Comparison of ENCODE assay signal across 8 cellular contexts in the genomic region with DNA sequence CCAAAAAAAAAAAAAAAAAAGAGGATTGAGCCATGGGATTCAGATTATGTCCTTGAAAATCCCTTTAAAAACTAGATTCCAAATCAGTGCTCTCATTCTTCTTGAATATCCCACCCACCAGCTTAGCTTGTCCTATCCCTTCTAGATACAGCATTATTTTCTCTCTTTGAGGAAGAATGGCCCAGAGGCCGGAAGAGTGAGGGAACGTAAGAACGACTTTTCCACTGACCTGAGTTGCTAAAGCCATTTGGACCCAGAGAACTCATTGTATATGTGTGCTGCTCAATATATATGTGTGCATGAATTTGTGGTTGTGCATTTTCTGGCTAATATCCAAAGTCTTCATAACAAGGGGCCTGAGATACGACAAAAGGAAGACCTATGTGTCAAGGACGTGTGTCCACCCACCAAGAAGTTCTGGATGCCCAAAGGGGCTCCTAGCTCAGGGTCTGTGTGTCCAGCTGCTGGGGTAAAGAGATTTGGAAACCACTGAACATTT. TPM values are rescaled to one million over a fixed set of nuclear protein-coding genes. Genes with fewer than 3 reads are reported as not detected.
DNase-seq lines count a peak whose midpoint lies in the region; ATAC-seq and TF ChIP-seq lines count a peak whose summit lies in the region.

No MANE protein-coding gene starts in this region.

- H3K9me3 ChIP-seq in CD4-positive, CD25-positive, alpha-beta regulatory T cell (ENCODE audit: control insufficient read depth in 2 of 2, low read length in 2 of 2) = no peaks in the 10 kb centered on the region
- H3K9me3 ChIP-seq in MG63 = no peaks in the 10 kb centered on the region
- no peaks in the 10 kb centered on the region for H3K9me3 ChIP-seq in ectodermal cell (ENCODE audit: control insufficient read depth, low read length)

- peak overlapping the region in 1 of 3 donors; percentile 15 for H3K27ac Mint-ChIP-seq in CD4-positive, CD25-positive, alpha-beta regulatory T cell
- peak overlapping the region; percentile 99 for H3K27ac Mint-ChIP-seq in neural crest cell (ENCODE audit: unreplicated experiment)

- 79 to 80% methylated on average over 5 of the region's 5 CpGs for WGBS in ectodermal cell, 2 experiments

- peaks cover 0 to 29% (median 6%) of the 10 kb centered on the region in 4 donors for H3K4me1 Mint-ChIP-seq in CD4-positive, CD25-positive, alpha-beta regulatory T cell
- peaks cover 40% of the 10 kb centered on the region for H3K4me1 Mint-ChIP-seq in neural crest cell

- intact Hi-C loops in posterior cingulate gyrus (cut with DNase I) = loop anchor here (5.0 kb wide), 2 partner anchors 105 to 120 kb away; partner anchors contain the start of genes DGKZ and PHF21A

- H3K36me3 ChIP-seq in CD4-positive, CD25-positive, alpha-beta regulatory T cell (ENCODE audit: control insufficient read depth, insufficient read depth, low read length) = no peaks in the 10 kb centered on the region
- H3K36me3 ChIP-seq in MG63 (no peaks in the 10 kb centered on the region), ectodermal cell (ENCODE audit: control insufficient read depth, insufficient read depth, low read length) (no peaks in the 10 kb centered on the region)

- H3K27me3 Mint-ChIP-seq in CD4-positive, CD25-positive, alpha-beta regulatory T cell = peaks cover 28% of the 10 kb centered on the region
- peaks cover 19% of the 10 kb centered on the region for H3K27me3 Mint-ChIP-seq in neural crest cell (ENCODE audit: low read depth)

- peaks cover 11% of the 10 kb centered on the region for H3K27me3 ChIP-seq in CD4-positive, CD25-positive, alpha-beta regulatory T cell (ENCODE audit: control insufficient read depth, insufficient read depth, low read length)
- H3K27me3 ChIP-seq in MG63 (no peaks in the 10 kb centered on the region), ectodermal cell (ENCODE audit: control insufficient read depth, insufficient read depth, low read length, poor library complexity, severe bottlenecking) (peaks cover 16% of the 10 kb centered on the region)

- ATAC-seq in CD4-positive, CD25-positive, alpha-beta regulatory T cell (ENCODE audit: low read depth in 2 of 2) = no peak
- ATAC-seq in GM21515 (IDR thresholded peaks at IDR 0.05; ENCODE audit: unreplicated experiment) (no peak), HG03469 (IDR thresholded peaks at IDR 0.05; ENCODE audit: unreplicated experiment) (no peak)

- DNase-seq in CD4-positive, CD25-positive, alpha-beta regulatory T cell = no peak
- DNase-seq in MG63 = no peak
- no peak for DNase-seq in neural crest cell (ENCODE audit: low read depth, low spot score)
- DNase-seq in posterior cingulate gyrus = no peak
- no peak for DNase-seq in NCI-H1436 treated with DMSO at 0.1 percent for 48 hours (lab: John Stamatoyannopoulos, UW)

- TF ChIP-seq CTCF in neural crest cell (conservative IDR thresholded peaks at IDR 0.05) = no peak

- peak overlapping the region; percentile 19 to 85 (median 82) for H3K4me3 Mint-ChIP-seq in CD4-positive, CD25-positive, alpha-beta regulatory T cell
- peak overlapping the region; percentile 95 for H3K4me3 Mint-ChIP-seq in neural crest cell

- no peak overlapping the region for H3K27ac ChIP-seq in CD4-positive, CD25-positive, alpha-beta regulatory T cell (ENCODE audit: insufficient read depth, low read length, poor library complexity, severe bottlenecking)
- peak overlapping the region; percentile 95 for H3K27ac ChIP-seq in ectodermal cell (ENCODE audit: insufficient read depth, low read depth, low read length, poor library complexity, severe bottlenecking)

- peak overlapping the region; percentile 76 for H3K4me3 ChIP-seq in CD4-positive, CD25-positive, alpha-beta regulatory T cell (ENCODE audit: low read depth, low read length)
- H3K4me3 ChIP-seq in MG63 (peak overlapping the region; percentile 39), ectodermal cell (ENCODE audit: insufficient read depth, low read depth, low read length) (peak overlapping the region; percentile 35)

- H3K36me3 Mint-ChIP-seq in CD4-positive, CD25-positive, alpha-beta regulatory T cell = no peaks in the 10 kb centered on the region
- H3K36me3 Mint-ChIP-seq in neural crest cell (ENCODE audit: low read depth) = no peaks in the 10 kb centered on the region

- H3K9me3 Mint-ChIP-seq in CD4-positive, CD25-positive, alpha-beta regulatory T cell = peaks cover 0 to under 1% (median 0%) of the 10 kb centered on the region in 7 donors
- H3K9me3 Mint-ChIP-seq in neural crest cell = no peaks in the 10 kb centered on the region

- H3K4me1 ChIP-seq in CD4-positive, CD25-positive, alpha-beta regulatory T cell (ENCODE audit: control insufficient read depth, insufficient read depth, low read length, poor library complexity, severe bottlenecking) = peaks cover 32% of the 10 kb centered on the region
- peaks cover 13% of the 10 kb centered on the region for H3K4me1 ChIP-seq in ectodermal cell (ENCODE audit: control insufficient read depth, insufficient read depth, low read length)

RNA-seq across cellular contexts. Expression of gene CREB3L1, which starts 35.0 kb away (rescaled TPM):
- total RNA-seq in CD4-positive, CD25-positive, alpha-beta regulatory T cell = not detected
- polyA plus RNA-seq in CD4-positive, CD25-positive, alpha-beta regulatory T cell = not detected
- total RNA-seq in MG63 (2014; rRNA removed; shearing (Covaris generic); ENCODE audit: low replicate concordance) = 2.5 and 12.5 TPM in 2 replicates
- 7.6 TPM for polyA plus RNA-seq in ectodermal cell (2013, experiment 1 of 4)
- polyA plus RNA-seq in ectodermal cell (2013, experiment 2 of 4) = 5.4 TPM
- 6.8 TPM for polyA plus RNA-seq in ectodermal cell (2013, experiment 3 of 4)
- 7.0 TPM for polyA plus RNA-seq in ectodermal cell (2013, experiment 4 of 4)
- 0.71 and 0.75 TPM in 2 replicates for total RNA-seq in neural crest cell
